ENCODE assay signal across 16 cellular contexts in the genomic region with DNA sequence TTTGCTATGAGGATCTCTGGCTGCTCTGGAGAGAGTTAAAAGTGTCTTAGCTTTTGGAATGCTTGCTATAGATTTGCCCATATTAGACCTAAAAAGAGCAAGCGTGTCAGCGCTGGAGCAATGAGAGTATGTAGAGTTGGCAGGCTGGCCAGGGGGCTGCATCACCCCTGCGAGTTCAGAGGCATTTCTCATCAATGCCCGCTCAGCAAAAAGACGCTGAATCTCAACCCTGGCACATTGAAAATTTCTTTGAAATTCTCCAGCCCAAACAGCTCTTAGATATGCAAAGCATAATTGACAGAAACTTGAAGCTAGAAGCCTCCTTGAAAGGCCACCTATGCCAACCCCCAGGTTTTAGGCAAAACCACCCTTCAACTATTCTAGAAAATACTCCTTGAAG.
DNase-seq lines count a peak whose midpoint lies in the region; ATAC-seq and TF ChIP-seq lines count a peak whose summit lies in the region.
"Had no signal": no experiment of that assay in that cellular context is flagged by ENCODE, and none has a peak within 500 bp of the region (broad histone marks: within the 10 kb centered on the region; RNA-seq: fewer than 3 reads in every experiment).

No MANE protein-coding gene starts in this region.

- peak overlapping the region; percentile 16 for H3K27ac ChIP-seq in C4-2B
- peak overlapping the region; percentile 50 for H3K27ac ChIP-seq in colonic mucosa
- H3K27ac ChIP-seq in thyroid gland, result peak overlapping the region; percentile 41 to 72 (median 50)
- no peak overlapping the region for H3K27ac ChIP-seq in psoas muscle
- H3K27ac ChIP-seq: PC-9, RWPE1 had no signal

- H3K27me3 ChIP-seq in colonic mucosa, result no peaks in the 10 kb centered on the region
- H3K27me3 ChIP-seq in mucosa of stomach (ENCODE audit: control insufficient read depth, insufficient read depth, low read length), result no peaks in the 10 kb centered on the region
- H3K27me3 ChIP-seq in thyroid gland, result no peaks in the 10 kb centered on the region
- H3K27me3 ChIP-seq in psoas muscle (ENCODE audit: insufficient read depth in 3 of 3, low read length in 2 of 3), result no peaks in the 10 kb centered on the region

- no peak for TF ChIP-seq CTCF in C4-2B (conservative IDR thresholded peaks at IDR 0.05)
- no peak for TF ChIP-seq CTCF in colonic mucosa (IDR thresholded peaks at IDR 0.05)
- no peak for TF ChIP-seq CTCF in thyroid gland (IDR thresholded peaks at IDR 0.05)
- no peak for TF ChIP-seq CTCF in psoas muscle (IDR thresholded peaks at IDR 0.05)

- intact Hi-C loops in colonic mucosa (cut with DNase I) (no loop called here), thyroid gland (cut with DNase I) (no loop called here), psoas muscle (cut with DNase I) (no loop called here)

- ATAC-seq in psoas muscle, result no peak

- WGBS in thyroid gland, 2 donors, result 60 to 61% methylated on average over 5 of the region's 5 CpGs
- WGBS in psoas muscle, 3 donors, result 72 to 75% (median 74%) methylated on average over 5 of the region's 5 CpGs

- H3K9me3 ChIP-seq in colonic mucosa (no peaks in the 10 kb centered on the region), mucosa of stomach (ENCODE audit: control insufficient read depth, low read length) (no peaks in the 10 kb centered on the region), thyroid gland (no peaks in the 10 kb centered on the region), psoas muscle (no peaks in the 10 kb centered on the region)
- H3K9me3 ChIP-seq: SK-N-SH had no signal

- DNase-seq in colonic mucosa (no peak), thyroid gland (no peak), HPDE6-E6E7 (ENCODE audit: extremely low spot score) (no peak), psoas muscle (no peak)
- no peak for DNase-seq in activated effector memory CD4-positive, alpha-beta T cell treated with anti-CD3 and anti-CD28 coated beads, Interleukin-2, amount 50 U/mL, for 16 hours
- DNase-seq: DMS79, H7, NCI-H1105, NCI-H2227 treated with DMSO at 0.1 percent for 48 hours, NCI-H748 treated with DMSO at 0.1 percent for 48 hours, PC-9, SHP77 treated with DMSO at 0.1 percent for 48 hours, SK-N-SH had no signal

- H3K36me3 ChIP-seq in colonic mucosa, result no peaks in the 10 kb centered on the region
- H3K36me3 ChIP-seq in mucosa of stomach (ENCODE audit: control insufficient read depth, insufficient read depth, low read length), result no peaks in the 10 kb centered on the region
- no peaks in the 10 kb centered on the region for H3K36me3 ChIP-seq in thyroid gland
- no peaks in the 10 kb centered on the region for H3K36me3 ChIP-seq in psoas muscle (ENCODE audit: insufficient read depth in 1 of 2, low read depth in 1 of 2)

- H3K9ac ChIP-seq in colonic mucosa (ENCODE audit: low read depth in 2 of 2, low read length in 2 of 2), result peak overlapping the region in 1 of 2 donors; percentile 38
- H3K9ac ChIP-seq in mucosa of stomach (ENCODE audit: low read length), result peak overlapping the region; percentile 60
- H3K9ac ChIP-seq: SK-N-SH had no signal

- no peak for TF ChIP-seq POLR2A in thyroid gland (IDR thresholded peaks at IDR 0.05)

- H3K4me1 ChIP-seq in colonic mucosa (peaks cover 10% of the 10 kb centered on the region), mucosa of stomach (ENCODE audit: control insufficient read depth, insufficient read depth, low read length) (peaks cover 28% of the 10 kb centered on the region), thyroid gland (peaks cover 14 to 15% of the 10 kb centered on the region in 2 donors), psoas muscle (no peaks in the 10 kb centered on the region)

- H3K4me3 ChIP-seq in colonic mucosa (no peak overlapping the region), mucosa of stomach (ENCODE audit: low read length) (no peak overlapping the region), thyroid gland (replicated peaks in 1 of 3) (no peak overlapping the region), psoas muscle (no peak overlapping the region)
- H3K4me3 ChIP-seq: PC-9 had no signal
